Comparison of ENCODE assay signal across 8 cellular contexts in genomic region chr19:50804420-50805272, GRCh38. TPM values are rescaled to one million over a fixed set of nuclear protein-coding genes. Genes with fewer than 3 reads are reported as not detected.
A peak's percentile ranks its signal among the peaks of the same experiment; 100 is the strongest.
DNase-seq lines count a peak whose midpoint lies in the region; ATAC-seq, FAIRE-seq and TF ChIP-seq lines count a peak whose summit lies in the region.

No MANE protein-coding gene starts in this region.

- H3K9me3 ChIP-seq in kidney (ENCODE audit: control insufficient read depth in 1 of 2, low read length in 2 of 2) = no peaks in the 10 kb centered on the region

- H3K36me3 ChIP-seq in kidney (ENCODE audit: control insufficient read depth in 1 of 2, insufficient read depth in 2 of 2, low read length in 2 of 2) = no peaks in the 10 kb centered on the region

- H3K4me1 Mint-ChIP-seq in chondrocyte (ENCODE audit: low read depth) = peaks cover 30% of the 10 kb centered on the region

- H3K27ac ChIP-seq in kidney (ENCODE audit: low read depth in 2 of 2, low read length in 2 of 2) = peak overlapping the region; percentile 99 to 100

- peaks cover 0 to 8% of the 10 kb centered on the region in 2 donors for H3K4me1 ChIP-seq in kidney (ENCODE audit: control insufficient read depth in 1 of 2, insufficient read depth in 1 of 2, low read depth in 1 of 2, low read length in 2 of 2)

- H3K4me3 ChIP-seq in kidney (ENCODE audit: low read length in 2 of 2) = peak overlapping the region; percentile 81 to 94

- no peaks in the 10 kb centered on the region for H3K9me3 Mint-ChIP-seq in chondrocyte (ENCODE audit: low read depth)

- peaks cover 10% of the 10 kb centered on the region for H3K36me3 Mint-ChIP-seq in chondrocyte (ENCODE audit: low read depth)

- peak; percentile 94 for ATAC-seq in HG03439 (IDR thresholded peaks at IDR 0.05; ENCODE audit: unreplicated experiment)

- H3K27me3 Mint-ChIP-seq in chondrocyte (ENCODE audit: low read depth) = no peaks in the 10 kb centered on the region

- intact Hi-C loops in kidney (cut with DNase I) = no loop called here

- peak overlapping the region; percentile 100 for H3K27ac Mint-ChIP-seq in chondrocyte (ENCODE audit: unreplicated experiment)

- DNase-seq in Ammon's horn (ENCODE audit: low spot score) (peak; percentile 99), GM19238 (ENCODE audit: insufficient read length, low spot score) (peak; percentile 94), NCI-H510A (lab: John Stamatoyannopoulos, UW) (peak; percentile 96), chondrocyte (ENCODE audit: low spot score) (peak; percentile 100), kidney (peak; percentile 99)
- DNase-seq in activated CD4-positive, alpha-beta T cell treated with anti-CD3 and anti-CD28 coated beads for 24 hours (ENCODE audit: low read depth in 2 of 2) = peak; percentile 97 to 98
- peak; percentile 93 to 97 for DNase-seq in stimulated activated CD4-positive, alpha-beta T cell treated with anti-CD3 and anti-CD28 coated beads, Interleukin-15, amount 100 ng/mL, for 1 hour (ENCODE audit: low read depth in 1 of 2, low spot score in 1 of 2)

- FAIRE-seq in kidney (lab: Jason Lieb, UNC) = peak; percentile 79

- TF ChIP-seq CTCF in chondrocyte (IDR thresholded peaks at IDR 0.05) (peak; percentile 22), kidney (IDR thresholded peaks at IDR 0.05; ENCODE audit: borderline replicate concordance, extremely low read depth, insufficient read depth) (no peak)

- H3K4me3 Mint-ChIP-seq in chondrocyte (ENCODE audit: unreplicated experiment) = peak overlapping the region; percentile 99

- H3K9ac ChIP-seq in kidney (ENCODE audit: low read length in 2 of 2) = peak overlapping the region; percentile 68 to 99

RNA-seq across cellular contexts. Expression of gene ACP4, which starts 14.4 kb away (rescaled TPM):
- total RNA-seq in chondrocyte (not detected in 3 replicates), kidney (not detected)
- polyA plus RNA-seq in kidney (ENCODE audit: insufficient read depth, low read depth, low replicate concordance) = not detected

RNA-seq across cellular contexts. Expression of gene KLK1, which starts 18.9 kb away (rescaled TPM):
- total RNA-seq in chondrocyte = not detected in 3 replicates
- total RNA-seq in kidney = 0.41 TPM
- 827 TPM for polyA plus RNA-seq in kidney (ENCODE audit: insufficient read depth, low read depth, low replicate concordance)

RNA-seq across cellular contexts. Expression of gene KLK15, which starts 28.7 kb away (rescaled TPM):
- total RNA-seq in chondrocyte = not detected in 3 replicates
- total RNA-seq in kidney = not detected
- polyA plus RNA-seq in kidney (ENCODE audit: insufficient read depth, low read depth, low replicate concordance) = 2.7 TPM

RNA-seq across cellular contexts. Expression of gene GPR32, which starts 34.4 kb away (rescaled TPM):
- total RNA-seq in chondrocyte = not detected in 3 replicates
- not detected for total RNA-seq in kidney
- polyA plus RNA-seq in kidney (ENCODE audit: insufficient read depth, low read depth, low replicate concordance) = not detected

RNA-seq across cellular contexts. Expression of gene KLK3, which starts 50.1 kb away (rescaled TPM):
- total RNA-seq in chondrocyte = not detected in 3 replicates
- total RNA-seq in kidney = not detected
- 1.6 TPM for polyA plus RNA-seq in kidney (ENCODE audit: insufficient read depth, low read depth, low replicate concordance)

Comparison
In these comparisons a context has a peak if more than half of its experiments do, and no peak if none do; other contexts are left out.
1. Peak in every context shown above with its lines: DNase-seq, ATAC-seq, H3K4me3 ChIP-seq and H3K27ac ChIP-seq.